ENCODE assay signal across 7 cellular contexts in the genomic region with DNA sequence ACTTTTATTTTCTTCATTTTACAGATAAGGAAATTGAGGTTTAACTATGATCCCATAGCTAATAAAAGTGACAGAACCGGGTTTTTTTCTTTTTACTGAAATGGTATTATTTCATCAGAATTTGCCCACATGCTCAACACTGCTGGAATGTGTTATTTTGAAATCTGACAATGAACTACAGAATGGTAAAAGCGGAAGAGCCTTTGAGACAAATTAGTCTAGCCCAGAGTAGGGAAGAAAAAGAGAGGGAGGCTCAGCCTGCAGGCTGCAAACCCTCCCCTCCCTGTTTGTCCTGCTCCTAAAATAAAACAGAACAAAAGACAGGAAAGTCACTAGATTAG.
DNase-seq lines count a peak whose midpoint lies in the region; ATAC-seq and TF ChIP-seq lines count a peak whose summit lies in the region.

No MANE protein-coding gene starts in this region.

- H3K9me3 ChIP-seq in subcutaneous abdominal adipose tissue (ENCODE audit: control insufficient read depth in 5 of 5, low read length in 5 of 5), result peaks cover 0 to 10% (median 0%) of the 10 kb centered on the region in 5 donors

- H3K4me3 Mint-ChIP-seq in activated CD8-positive, alpha-beta T cell treated with anti-CD3 and anti-CD28 coated beads for 36 hours, result no peak overlapping the region

- H3K36me3 ChIP-seq in subcutaneous abdominal adipose tissue (ENCODE audit: control insufficient read depth in 5 of 5, insufficient read depth in 5 of 5, low read length in 5 of 5), result no peaks in the 10 kb centered on the region

- peak overlapping the region; percentile 94 for H3K27ac ChIP-seq in HL-60 (replicated peaks)
- H3K27ac ChIP-seq in subcutaneous abdominal adipose tissue (ENCODE audit: low read depth, low read length), result peak overlapping the region; percentile 50

- peak overlapping the region in 2 of 5 donors; percentile 4 to 41 for H3K9ac ChIP-seq in subcutaneous abdominal adipose tissue (ENCODE audit: low read length in 5 of 5)

- peak in 1 of 2 experiments; percentile 42 for DNase-seq in HL-60 (ENCODE audit: low read depth in 1 of 2, low spot score in 1 of 2)
- no peak for DNase-seq in activated CD8-positive, alpha-beta T cell treated with anti-CD3 and anti-CD28 coated beads for 36 hours
- DNase-seq in left ventricle myocardium superior, result no peak
- DNase-seq in HuH-7 (ENCODE audit: low spot score), result no peak
- DNase-seq in NCI-H526 treated with DMSO at 0.1 percent for 48 hours (lab: John Stamatoyannopoulos, UW), result no peak

- peak overlapping the region; percentile 95 for H3K27ac Mint-ChIP-seq in activated CD8-positive, alpha-beta T cell treated with anti-CD3 and anti-CD28 coated beads for 36 hours

- no peak for ATAC-seq in activated CD8-positive, alpha-beta T cell treated with anti-CD3 and anti-CD28 coated beads for 36 hours
- ATAC-seq in left ventricle myocardium superior, result peak; percentile 41
- ATAC-seq in GM18498 (IDR thresholded peaks at IDR 0.05; ENCODE audit: unreplicated experiment), result no peak

- H3K27me3 Mint-ChIP-seq in activated CD8-positive, alpha-beta T cell treated with anti-CD3 and anti-CD28 coated beads for 36 hours, result peaks cover 1% of the 10 kb centered on the region

- POLR2A ChIA-PET in activated CD8-positive, alpha-beta T cell treated with anti-CD3 and anti-CD28 coated beads for 36 hours (lab: Charles Lee), result interaction anchor here (1.1 to 1.5 kb wide), 7 partner anchors 10 to 186 kb away, joined by 3 to 6 read pairs (median 3); no protein-coding TSS in a partner anchor

- peaks cover 4% of the 10 kb centered on the region for H3K9me3 Mint-ChIP-seq in activated CD8-positive, alpha-beta T cell treated with anti-CD3 and anti-CD28 coated beads for 36 hours

- TF ChIP-seq CTCF in HL-60 (IDR thresholded peaks at IDR 0.05; ENCODE audit: insufficient read depth, low read length), result no peak
- TF ChIP-seq CTCF in activated CD8-positive, alpha-beta T cell treated with anti-CD3 and anti-CD28 coated beads for 36 hours (IDR thresholded peaks at IDR 0.05), result no peak

- H3K36me3 Mint-ChIP-seq in activated CD8-positive, alpha-beta T cell treated with anti-CD3 and anti-CD28 coated beads for 36 hours (ENCODE audit: low read depth), result peaks cover 3% of the 10 kb centered on the region

- intact Hi-C loops in activated CD8-positive, alpha-beta T cell treated with anti-CD3 and anti-CD28 coated beads for 36 hours (cut with micrococcal nuclease), result no loop called here
- intact Hi-C loops in left ventricle myocardium superior (cut with micrococcal nuclease), result no loop called here

- H3K27me3 ChIP-seq in HL-60 (ENCODE audit: insufficient read depth, poor library complexity, severe bottlenecking), result no peaks in the 10 kb centered on the region
- H3K27me3 ChIP-seq in subcutaneous abdominal adipose tissue (ENCODE audit: control insufficient read depth in 5 of 5, insufficient read depth in 4 of 5, low read length in 5 of 5), result no peaks in the 10 kb centered on the region

- H3K4me1 Mint-ChIP-seq in activated CD8-positive, alpha-beta T cell treated with anti-CD3 and anti-CD28 coated beads for 36 hours (ENCODE audit: low read depth), result peaks cover 36% of the 10 kb centered on the region

- H3K4me1 ChIP-seq in subcutaneous abdominal adipose tissue (ENCODE audit: control insufficient read depth in 5 of 5, insufficient read depth in 5 of 5, low read length in 5 of 5), result peaks cover 7 to 41% (median 32%) of the 10 kb centered on the region in 5 donors

- CTCF ChIA-PET in activated CD8-positive, alpha-beta T cell treated with anti-CD3 and anti-CD28 coated beads for 36 hours (lab: Charles Lee), result interaction anchor here (1.3 to 1.5 kb wide), 3 partner anchors 34 to 104 kb away, joined by 3 to 4 read pairs (median 4); no protein-coding TSS in a partner anchor

- peak overlapping the region; percentile 22; the same call in 1 of the 2 replicates for H3K4me3 ChIP-seq in HL-60 (replicated peaks; ENCODE audit: insufficient read depth, low read length)
- peak overlapping the region in 2 of 5 donors; percentile 4 to 23 for H3K4me3 ChIP-seq in subcutaneous abdominal adipose tissue (ENCODE audit: low read depth in 1 of 5, low read length in 5 of 5)
